In genomic region chr11:61122761-61123160, GRCh38 we compare ENCODE assay signal across 21 cellular contexts. TPM values are rescaled to one million over a fixed set of nuclear protein-coding genes. Genes with fewer than 3 reads are reported as not detected.
A peak's percentile ranks its signal among the peaks of the same experiment; 100 is the strongest.
DNase-seq lines count a peak whose midpoint lies in the region; ATAC-seq and TF ChIP-seq lines count a peak whose summit lies in the region.
"Had no signal": no experiment of that assay in that cellular context is flagged by ENCODE, and none has a peak within 500 bp of the region (broad histone marks: within the 10 kb centered on the region; RNA-seq: fewer than 3 reads in every experiment).

No MANE protein-coding gene starts in this region.

- TF ChIP-seq EP300 in sigmoid colon (IDR thresholded peaks at IDR 0.05), result no peak

- peaks cover 42% of the 10 kb centered on the region for H3K4me1 Mint-ChIP-seq in activated T-helper 2 cell treated with anti-CD3 and anti-CD28 coated beads, Interferon-gamma antibody, Interleukin-2, Interleukin-4, amounts not matched to agents 10 μg/mL and 5 μg/mL and 100 μg/mL, durations not matched to agents 14 hours and 24 hours and 36 hours (ENCODE audit: low read depth)

- H3K9me3 ChIP-seq in RWPE2 (ENCODE audit: severe bottlenecking) (no peaks in the 10 kb centered on the region), sigmoid colon (no peaks in the 10 kb centered on the region)
- H3K9me3 ChIP-seq: BE2C, HAP-1 had no signal

- H3K27ac Mint-ChIP-seq in activated naive CD4-positive, alpha-beta T cell treated with anti-CD3 and anti-CD28 coated beads, Interleukin-2, amount 50 U/mL, for 72 hours, result peak overlapping the region; percentile 66 to 87
- peak overlapping the region; percentile 28 for H3K27ac Mint-ChIP-seq in activated T-helper 2 cell treated with anti-CD3 and anti-CD28 coated beads, Interferon-gamma antibody, Interleukin-2, Interleukin-4, amounts not matched to agents 10 μg/mL and 5 μg/mL and 100 μg/mL, durations not matched to agents 14 hours and 24 hours and 36 hours

- H3K4me3 ChIP-seq in RWPE2 (ENCODE audit: severe bottlenecking) (no peak overlapping the region), sigmoid colon (no peak overlapping the region)
- H3K4me3 ChIP-seq: HAP-1, PC-9 had no signal

- no peak overlapping the region for H3K27ac ChIP-seq in RWPE2 (ENCODE audit: poor library complexity, severe bottlenecking)
- no peak overlapping the region for H3K27ac ChIP-seq in sigmoid colon
- H3K27ac ChIP-seq: HL-60, PC-9 had no signal

- no peak for ATAC-seq in activated naive CD4-positive, alpha-beta T cell treated with anti-CD3 and anti-CD28 coated beads, Interleukin-2, amount 50 U/mL, for 72 hours
- no peak for ATAC-seq in RWPE2 (ENCODE audit: low read depth)
- no peak for ATAC-seq in HG02938 (IDR thresholded peaks at IDR 0.05; ENCODE audit: unreplicated experiment)

- TF ChIP-seq CTCF in RWPE2 (IDR thresholded peaks at IDR 0.05; ENCODE audit: poor library complexity, severe bottlenecking) (no peak), sigmoid colon (IDR thresholded peaks at IDR 0.05) (no peak)

- peaks cover 64 to 76% of the 10 kb centered on the region in 2 donors for H3K36me3 Mint-ChIP-seq in activated naive CD4-positive, alpha-beta T cell treated with anti-CD3 and anti-CD28 coated beads, Interleukin-2, amount 50 U/mL, for 72 hours
- peaks cover 99% of the 10 kb centered on the region for H3K36me3 Mint-ChIP-seq in activated T-helper 2 cell treated with anti-CD3 and anti-CD28 coated beads, Interferon-gamma antibody, Interleukin-2, Interleukin-4, amounts not matched to agents 10 μg/mL and 5 μg/mL and 100 μg/mL, durations not matched to agents 14 hours and 24 hours and 36 hours (ENCODE audit: low read depth)

- H3K9me3 Mint-ChIP-seq in activated naive CD4-positive, alpha-beta T cell treated with anti-CD3 and anti-CD28 coated beads, Interleukin-2, amount 50 U/mL, for 72 hours, result no peaks in the 10 kb centered on the region
- H3K9me3 Mint-ChIP-seq in activated T-helper 2 cell treated with anti-CD3 and anti-CD28 coated beads, Interferon-gamma antibody, Interleukin-2, Interleukin-4, amounts not matched to agents 10 μg/mL and 5 μg/mL and 100 μg/mL, durations not matched to agents 14 hours and 24 hours and 36 hours, result no peaks in the 10 kb centered on the region
- H3K9me3 Mint-ChIP-seq: IgD-negative memory B cell had no signal

- intact Hi-C loops in activated T-helper 2 cell treated with anti-CD3 and anti-CD28 coated beads, Interferon-gamma antibody, Interleukin-2, Interleukin-4, amounts not matched to agents 10 μg/mL and 5 μg/mL and 100 μg/mL, durations not matched to agents 14 hours and 24 hours and 36 hours (cut with micrococcal nuclease), result no loop called here
- intact Hi-C loops in sigmoid colon (cut with DNase I), result no loop called here

- TF ChIP-seq POLR2A in sigmoid colon (IDR thresholded peaks at IDR 0.05), result no peak

- H3K36me3 ChIP-seq in RWPE2 (ENCODE audit: low read depth), result no peaks in the 10 kb centered on the region
- no peaks in the 10 kb centered on the region for H3K36me3 ChIP-seq in sigmoid colon
- H3K36me3 ChIP-seq: BE2C, HAP-1 had no signal

- no peaks in the 10 kb centered on the region for H3K27me3 ChIP-seq in RWPE2 (ENCODE audit: insufficient read depth, poor library complexity, severe bottlenecking)
- H3K27me3 ChIP-seq in sigmoid colon, result no peaks in the 10 kb centered on the region
- H3K27me3 ChIP-seq: BE2C had no signal

- H3K4me1 ChIP-seq in RWPE2 (ENCODE audit: insufficient read depth, poor library complexity, severe bottlenecking) (no peaks in the 10 kb centered on the region), sigmoid colon (peaks cover 0 to 25% (median 16%) of the 10 kb centered on the region in 4 donors)
- H3K4me1 ChIP-seq: HAP-1 had no signal

- H3K27me3 Mint-ChIP-seq in activated T-helper 2 cell treated with anti-CD3 and anti-CD28 coated beads, Interferon-gamma antibody, Interleukin-2, Interleukin-4, amounts not matched to agents 10 μg/mL and 5 μg/mL and 100 μg/mL, durations not matched to agents 14 hours and 24 hours and 36 hours (ENCODE audit: low read depth), result no peaks in the 10 kb centered on the region
- H3K27me3 Mint-ChIP-seq: IgD-negative memory B cell had no signal

- DNase-seq in activated naive CD4-positive, alpha-beta T cell treated with anti-CD3 and anti-CD28 coated beads, Interleukin-2, amount 50 U/mL, for 72 hours (ENCODE audit: low spot score in 2 of 2), result no peak
- no peak for DNase-seq in activated naive CD4-positive, alpha-beta T cell treated with Interleukin-2 at 50 U/mL for 16 hours
- DNase-seq in RWPE2 (ENCODE audit: low spot score), result peak; percentile 19
- no peak for DNase-seq in activated T-helper 2 cell treated with anti-CD3 and anti-CD28 coated beads, Interferon-gamma antibody, Interleukin-2, Interleukin-4, amounts not matched to agents 10 μg/mL and 5 μg/mL and 100 μg/mL, durations not matched to agents 14 hours and 24 hours and 36 hours (ENCODE audit: low spot score)
- DNase-seq in sigmoid colon, result peak; percentile 56
- no peak for DNase-seq in NCI-H1417 treated with DMSO at 0.1 percent for 48 hours (lab: John Stamatoyannopoulos, UW)
- DNase-seq: BE2C, DMS 273 treated with DMSO at 0.1 percent for 48 hours, GF-D8, Kasumi-1, MM.1S, NCI-H1092 treated with DMSO at 0.1 percent for 48 hours, NCI-H1694, NCI-H510A treated with DMSO at 0.1 percent for 48 hours, PC-9 had no signal

- WGBS in sigmoid colon, 2 donors, result 90 to 93% methylated on average over 13 of the region's 13 CpGs

- no peak overlapping the region for H3K4me3 Mint-ChIP-seq in activated T-helper 2 cell treated with anti-CD3 and anti-CD28 coated beads, Interferon-gamma antibody, Interleukin-2, Interleukin-4, amounts not matched to agents 10 μg/mL and 5 μg/mL and 100 μg/mL, durations not matched to agents 14 hours and 24 hours and 36 hours (ENCODE audit: low read depth)
- H3K4me3 Mint-ChIP-seq: IgD-negative memory B cell had no signal

RNA-seq across cellular contexts. Expression of gene CD5, which starts 20.5 kb away (rescaled TPM):
- 100 to 1,000 TPM; 227 to 294 TPM for total RNA-seq in activated naive CD4-positive, alpha-beta T cell treated with anti-CD3 and anti-CD28 coated beads, Interleukin-2, amount 50 U/mL, for 72 hours
- total RNA-seq in activated T-helper 2 cell treated with anti-CD3 and anti-CD28 coated beads, Interferon-gamma antibody, Interleukin-2, Interleukin-4, amounts not matched to agents 10 μg/mL and 5 μg/mL and 100 μg/mL, durations not matched to agents 14 hours and 24 hours and 36 hours, result 395 and 399 TPM in 2 replicates
- under 1 TPM in 2 of 4 donors, not detected in 2; 0.54 to 0.55 TPM for total RNA-seq in sigmoid colon
- polyA plus RNA-seq in sigmoid colon, result 10 to 100 TPM in 1 of 3 donors, under 1 TPM in 2; 0.23 to 12.3 (median 0.60) TPM
- total RNA-seq: Daoy, PC-9 had no signal
- polyA plus RNA-seq: AG04450 had no signal

RNA-seq across cellular contexts. Expression of gene VPS37C, which starts 38.5 kb away (rescaled TPM):
- 10 to 100 TPM; 10.2 to 10.9 TPM for total RNA-seq in activated naive CD4-positive, alpha-beta T cell treated with anti-CD3 and anti-CD28 coated beads, Interleukin-2, amount 50 U/mL, for 72 hours
- total RNA-seq in activated T-helper 2 cell treated with anti-CD3 and anti-CD28 coated beads, Interferon-gamma antibody, Interleukin-2, Interleukin-4, amounts not matched to agents 10 μg/mL and 5 μg/mL and 100 μg/mL, durations not matched to agents 14 hours and 24 hours and 36 hours, result 10.6 and 12.5 TPM in 2 replicates
- 10 to 100 TPM in 3 of 4 donors, 1 to 10 TPM in 1; 8.6 to 25.4 (median 18.5) TPM for total RNA-seq in sigmoid colon
- 10 to 100 TPM; 16.9 to 19.3 (median 18.6) TPM for polyA plus RNA-seq in sigmoid colon

Comparison
In these comparisons a context has a peak if more than half of its experiments do, and no peak if none do; other contexts are left out.
1. DNase-seq: peak in RWPE2 (single experiment) and sigmoid colon (single experiment); none in activated naive CD4-positive, alpha-beta T cell treated with anti-CD3 and anti-CD28 coated beads, Interleukin-2, amount 50 U/mL, for 72 hours (0 of 2), activated naive CD4-positive, alpha-beta T cell treated with Interleukin-2 at 50 U/mL for 16 hours (single experiment), activated T-helper 2 cell treated with anti-CD3 and anti-CD28 coated beads, Interferon-gamma antibody, Interleukin-2, Interleukin-4, amounts not matched to agents 10 μg/mL and 5 μg/mL and 100 μg/mL, durations not matched to agents 14 hours and 24 hours and 36 hours (single experiment) and NCI-H1417 treated with DMSO at 0.1 percent for 48 hours (single experiment).
2. RNA of gene CD5, which starts 20.5 kb away (total RNA-seq): 395 to 399 TPM in activated T-helper 2 cell treated with anti-CD3 and anti-CD28 coated beads, Interferon-gamma antibody, Interleukin-2, Interleukin-4, amounts not matched to agents 10 μg/mL and 5 μg/mL and 100 μg/mL, durations not matched to agents 14 hours and 24 hours and 36 hours and 227 to 294 TPM in activated naive CD4-positive, alpha-beta T cell treated with anti-CD3 and anti-CD28 coated beads, Interleukin-2, amount 50 U/mL, for 72 hours; 0.54 to 0.55 TPM in sigmoid colon; every median in the first group is over 100 times any median in the second.